1 cellular context compared by ENCODE assay signal in genomic region chr9:136644343-136644592, GRCh38.
TF ChIP-seq lines count a peak whose summit lies in the region.

No MANE protein-coding gene starts in this region.

TF ChIP-seq in GM12878, 131 proteins besides CTCF, POLR2A, EP300 and RAD21 (continued from another document):
- TF ChIP-seq PRDM15 (CRISPR knock-in tag; IDR thresholded peaks at IDR 0.05) (no peak), HDGF (IDR thresholded peaks at IDR 0.05) (no peak), CHD2 (IDR thresholded peaks at IDR 0.05; ENCODE audit: borderline replicate concordance, low read depth, low read length) (no peak), SP1 (IDR thresholded peaks at IDR 0.05; ENCODE audit: low read depth, low read length) (no peak), BHLHE40 (IDR thresholded peaks at IDR 0.05; ENCODE audit: borderline replicate concordance in 1 of 2, low read depth in 2 of 2, low read length in 1 of 2) (peak; percentile 82 to 89), CBFB (IDR thresholded peaks at IDR 0.05; ENCODE audit: low read depth) (no peak), NRF1 (conservative IDR thresholded peaks at IDR 0.05; ENCODE audit: low read depth, low read length) (no peak), RAD51 (IDR thresholded peaks at IDR 0.05) (0 out of 2 replicates have a peak, but pooled peaks have one; percentile 24), POU2F2 (IDR thresholded peaks at IDR 0.05; ENCODE audit: borderline replicate concordance, low read depth, low read length) (no peak), EZH2 (IDR thresholded peaks at IDR 0.05; ENCODE audit: borderline replicate concordance, control insufficient read depth, low read depth, low read length) (no peak), E2F4 (IDR thresholded peaks at IDR 0.05; ENCODE audit: low read depth, low read length) (no peak), SMARCA5 (IDR thresholded peaks at IDR 0.05) (no peak), USF1 (IDR thresholded peaks at IDR 0.05; ENCODE audit: borderline replicate concordance, extremely low read length, insufficient read depth, low read depth, low read length) (peak; percentile 70), WRNIP1 (IDR thresholded peaks at IDR 0.05; ENCODE audit: borderline replicate concordance, low read depth, low read length) (no peak), RCOR1 (conservative IDR thresholded peaks at IDR 0.05; ENCODE audit: low read depth, low read length) (no peak), ZNF384 (IDR thresholded peaks at IDR 0.05; ENCODE audit: borderline replicate concordance, low read depth, low read length) (no peak)
TF ChIP-seq in GM12878: peak in this region for 5.
